ENCODE assay signal across 15 cellular contexts in the genomic region with DNA sequence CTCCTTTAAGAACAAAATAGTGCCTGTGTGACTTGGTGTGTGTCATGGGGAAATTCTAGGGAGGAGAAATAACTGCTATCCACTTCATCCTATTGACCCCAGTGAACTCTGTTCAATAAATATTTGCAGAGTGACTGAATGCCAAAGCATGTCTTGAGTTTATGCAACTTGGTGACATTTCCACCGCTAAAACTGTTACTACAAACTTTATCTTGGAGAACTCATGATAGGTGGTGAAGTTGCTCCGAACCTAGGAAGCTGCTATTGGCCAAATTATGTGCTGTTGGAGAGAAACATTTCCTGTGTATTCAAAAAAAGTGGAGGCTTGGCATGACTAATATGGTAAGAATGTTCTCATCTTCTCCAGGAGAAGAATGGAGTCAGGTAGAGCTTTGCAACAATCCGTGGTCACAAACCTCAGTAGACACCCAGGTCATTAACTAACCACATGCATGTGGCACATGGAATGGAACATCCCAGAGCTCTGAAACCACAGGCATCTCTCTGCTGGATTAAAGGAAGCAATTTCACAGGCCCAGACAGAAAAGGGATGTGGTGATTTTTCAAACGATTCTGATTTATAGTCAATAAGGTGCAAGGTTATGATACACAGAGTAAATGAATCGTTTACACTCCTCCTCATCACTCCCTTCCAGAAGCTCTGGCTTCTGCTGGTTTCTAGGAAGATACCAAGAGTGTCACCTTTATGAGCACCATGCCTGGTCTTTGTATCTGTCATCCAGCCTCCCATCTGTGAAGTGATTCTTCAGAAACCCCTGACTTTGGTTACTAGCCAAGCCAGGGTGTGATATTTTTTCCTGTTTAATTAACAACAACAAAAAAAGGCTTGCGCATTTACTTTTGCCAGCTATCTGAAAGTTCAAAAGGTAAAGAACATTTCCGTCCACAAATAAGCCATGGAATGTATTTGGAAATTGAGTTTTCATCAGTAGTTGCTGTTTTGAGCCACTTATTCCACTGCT.
A peak's percentile ranks its signal among the peaks of the same experiment; 100 is the strongest.
DNase-seq lines count a peak whose midpoint lies in the region; ATAC-seq and TF ChIP-seq lines count a peak whose summit lies in the region.
"Had no signal": no experiment of that assay in that cellular context is flagged by ENCODE, and none has a peak within 500 bp of the region (broad histone marks: within the 10 kb centered on the region; RNA-seq: fewer than 3 reads in every experiment).

No MANE protein-coding gene starts in this region.

- H3K79me2 ChIP-seq in mesendoderm (ENCODE audit: control insufficient read depth, insufficient read depth, low read length): no peaks in the 10 kb centered on the region

- no peaks in the 10 kb centered on the region for H3K36me3 ChIP-seq in mesendoderm (ENCODE audit: control insufficient read depth, insufficient read depth, low read length)

- no peak overlapping the region for H3K27ac ChIP-seq in mesendoderm (ENCODE audit: low read depth, low read length)

- no peak overlapping the region for H3K27ac Mint-ChIP-seq in natural killer cell
- H3K27ac Mint-ChIP-seq: activated naive CD8-positive, alpha-beta T cell treated with anti-CD3 and anti-CD28 coated beads, Interleukin-2, amount 10 ng/mL, durations not matched to agents 7 days and 5 days; CD8-positive, alpha-beta T cell; IgD-negative memory B cell had no signal

- no peak overlapping the region for H4K5ac ChIP-seq in mesendoderm (ENCODE audit: low read length)

- no peak overlapping the region for H3K4ac ChIP-seq in mesendoderm (ENCODE audit: low read depth, low read length)

- H3K56ac ChIP-seq in mesendoderm (ENCODE audit: low read length): no peak overlapping the region

- H2AK5ac ChIP-seq in mesendoderm (ENCODE audit: low read length): no peak overlapping the region

- H3K27me3 ChIP-seq in mesendoderm (ENCODE audit: insufficient read depth, low read length, poor library complexity): no peaks in the 10 kb centered on the region

- H3K36me3 Mint-ChIP-seq in natural killer cell: no peaks in the 10 kb centered on the region
- H3K36me3 Mint-ChIP-seq: activated naive CD8-positive, alpha-beta T cell treated with anti-CD3 and anti-CD28 coated beads, Interleukin-2, amount 10 ng/mL, durations not matched to agents 7 days and 5 days; CD8-positive, alpha-beta T cell; IgD-negative memory B cell had no signal

- H3K18ac ChIP-seq in mesendoderm (ENCODE audit: low read length): no peak overlapping the region

- H3K4me3 Mint-ChIP-seq in natural killer cell: no peak overlapping the region
- H3K4me3 Mint-ChIP-seq: activated naive CD8-positive, alpha-beta T cell treated with anti-CD3 and anti-CD28 coated beads, Interleukin-2, amount 10 ng/mL, durations not matched to agents 7 days and 5 days; CD8-positive, alpha-beta T cell; IgD-negative memory B cell had no signal

- H3K27me3 Mint-ChIP-seq in natural killer cell (ENCODE audit: low read depth in 2 of 2): no peaks in the 10 kb centered on the region
- H3K27me3 Mint-ChIP-seq: activated naive CD8-positive, alpha-beta T cell treated with anti-CD3 and anti-CD28 coated beads, Interleukin-2, amount 10 ng/mL, durations not matched to agents 7 days and 5 days had no signal

- H3K4me3 ChIP-seq in AG09309 (ENCODE audit: control insufficient read depth, low read depth, low read length) (no peak overlapping the region), LNCaP clone FGC (ENCODE audit: low read depth, low read length) (no peak overlapping the region), mesendoderm (ENCODE audit: low read length) (no peak overlapping the region)

- no peak overlapping the region for H3K9ac ChIP-seq in mesendoderm (ENCODE audit: low read length)

- intact Hi-C loops in natural killer cell (cut with micrococcal nuclease): no loop called here

- H3K4me1 ChIP-seq in mesendoderm (ENCODE audit: control insufficient read depth, low read depth, low read length): no peaks in the 10 kb centered on the region

- no peak overlapping the region for H3K23ac ChIP-seq in mesendoderm (ENCODE audit: low read length)

- ATAC-seq in HG03095 (IDR thresholded peaks at IDR 0.05; ENCODE audit: unreplicated experiment) (no peak), natural killer cell (no peak), HG03135 (IDR thresholded peaks at IDR 0.05; ENCODE audit: unreplicated experiment) (no peak)
- ATAC-seq: CD8-positive, alpha-beta T cell had no signal

- H3K4me1 Mint-ChIP-seq in natural killer cell: no peaks in the 10 kb centered on the region
- H3K4me1 Mint-ChIP-seq: activated naive CD8-positive, alpha-beta T cell treated with anti-CD3 and anti-CD28 coated beads, Interleukin-2, amount 10 ng/mL, durations not matched to agents 7 days and 5 days had no signal

- DNase-seq in AG09309 (ENCODE audit: low read depth): peak; percentile 99
- DNase-seq in LNCaP clone FGC (ENCODE audit: low read depth): peak; percentile 58
- peak; percentile 41 for DNase-seq in dedifferentiated amniotic fluid mesenchymal stem cell (ENCODE audit: extremely low spot score)
- peak; percentile 53 for DNase-seq in mesendoderm
- DNase-seq in DMS79 treated with DMSO at 0.1 percent for 48 hours (lab: John Stamatoyannopoulos, UW): no peak
- DNase-seq in natural killer cell: no peak
- DNase-seq: activated naive CD8-positive, alpha-beta T cell treated with anti-CD3 and anti-CD28 coated beads, Interleukin-2, amount 10 ng/mL, durations not matched to agents 7 days and 5 days; CD8-positive, alpha-beta T cell; hippocampal formation; NCI-H82; right cardiac atrium; stimulated activated naive CD4-positive, alpha-beta T cell treated with Interleukin-2 at 50 U/mL for 16 hours had no signal

- H3K79me1 ChIP-seq in mesendoderm (ENCODE audit: low read length): no peaks in the 10 kb centered on the region

- H2BK5ac ChIP-seq in mesendoderm (ENCODE audit: low read length): no peak overlapping the region

- WGBS in mesendoderm (ENCODE audit: extremely low coverage, insufficient coverage, low lambda C conversion rate): no CpG with 5 or more reads among the region's 7 CpGs

- no peak overlapping the region for H3K4me2 ChIP-seq in mesendoderm (ENCODE audit: low read length)

- H2BK120ac ChIP-seq in mesendoderm (ENCODE audit: low read depth, low read length): no peak overlapping the region

- TF ChIP-seq CTCF in AG09309 (IDR thresholded peaks at IDR 0.05; ENCODE audit: control insufficient read depth, insufficient read depth, low read depth, low read length, missing control alignments) (no peak), LNCaP clone FGC (IDR thresholded peaks at IDR 0.05; ENCODE audit: control insufficient read depth, extremely low read depth, insufficient read depth) (no peak), natural killer cell (IDR thresholded peaks at IDR 0.05) (no peak)

- H2BK15ac ChIP-seq in mesendoderm (replicated peaks; ENCODE audit: low read depth): no peak overlapping the region

- H3K9me3 Mint-ChIP-seq in natural killer cell: peaks cover 7 to 12% of the 10 kb centered on the region in 2 donors
- H3K9me3 Mint-ChIP-seq: activated naive CD8-positive, alpha-beta T cell treated with anti-CD3 and anti-CD28 coated beads, Interleukin-2, amount 10 ng/mL, durations not matched to agents 7 days and 5 days; CD8-positive, alpha-beta T cell; IgD-negative memory B cell had no signal

- no peak overlapping the region for H4K8ac ChIP-seq in mesendoderm (ENCODE audit: low read depth, low read length)

Comparison
In these comparisons a context has a peak if more than half of its experiments do, and no peak if none do; other contexts are left out.
1. DNase-seq: peak in AG09309 (single experiment), LNCaP clone FGC (single experiment), dedifferentiated amniotic fluid mesenchymal stem cell (single experiment) and mesendoderm (single experiment); none in DMS79 treated with DMSO at 0.1 percent for 48 hours (single experiment) and natural killer cell (single experiment).